1 cellular context compared by ENCODE assay signal in the genomic region with DNA sequence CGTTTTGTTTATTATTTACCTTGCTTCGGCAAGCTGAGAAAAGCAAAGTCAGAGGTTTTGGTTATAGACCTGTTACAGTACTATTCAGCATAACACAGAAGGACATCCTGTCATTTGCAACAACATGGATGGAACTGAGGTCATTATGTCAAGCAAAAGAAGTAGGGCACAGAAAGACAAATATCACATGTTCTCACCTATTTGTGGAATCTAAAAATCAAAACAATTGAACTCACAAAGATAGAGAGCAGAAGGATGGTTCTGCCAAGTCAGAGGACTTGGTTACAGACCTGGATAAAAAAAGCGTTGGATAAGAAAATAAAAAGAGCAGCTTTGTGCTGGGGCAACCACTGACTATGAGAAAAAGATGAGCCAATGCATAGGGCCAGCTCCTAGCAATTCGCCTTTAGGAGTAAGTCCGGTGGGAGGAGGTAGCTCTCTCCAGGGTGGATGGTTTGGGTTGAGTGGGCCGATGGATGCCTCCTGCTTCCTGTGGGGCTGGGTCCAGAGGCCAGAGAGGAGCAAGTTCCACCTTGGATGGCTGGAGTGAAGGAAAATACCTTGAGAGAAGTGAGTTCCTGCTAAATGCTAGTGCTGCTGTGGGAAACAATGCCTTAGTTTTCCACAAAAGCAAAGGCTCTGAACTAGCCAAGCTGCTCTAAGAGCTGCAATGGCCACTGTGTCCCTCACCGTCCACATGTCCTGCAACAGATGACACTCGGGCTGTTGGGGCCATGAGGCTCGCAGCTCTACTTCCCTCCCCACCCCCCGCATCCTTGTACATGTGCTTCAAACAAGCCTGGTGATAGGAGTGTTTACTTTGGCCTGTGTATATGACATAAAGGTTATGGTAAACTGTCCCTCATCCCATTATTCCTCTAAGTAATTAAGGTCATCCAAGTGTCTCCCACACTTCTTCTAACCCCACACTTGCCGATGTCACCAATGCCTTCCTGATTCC.
TF ChIP-seq lines count a peak whose summit lies in the region.

No MANE protein-coding gene starts in this region.

TF ChIP-seq in HepG2, 621 proteins besides CTCF, POLR2A, EP300 and RAD21 (continued from another document and continues in another):
- TF ChIP-seq ZNF580 (CRISPR knock-in tag; IDR thresholded peaks at IDR 0.05; ENCODE audit: borderline replicate concordance, low read depth) = no peak
- TF ChIP-seq, protein P1, sequence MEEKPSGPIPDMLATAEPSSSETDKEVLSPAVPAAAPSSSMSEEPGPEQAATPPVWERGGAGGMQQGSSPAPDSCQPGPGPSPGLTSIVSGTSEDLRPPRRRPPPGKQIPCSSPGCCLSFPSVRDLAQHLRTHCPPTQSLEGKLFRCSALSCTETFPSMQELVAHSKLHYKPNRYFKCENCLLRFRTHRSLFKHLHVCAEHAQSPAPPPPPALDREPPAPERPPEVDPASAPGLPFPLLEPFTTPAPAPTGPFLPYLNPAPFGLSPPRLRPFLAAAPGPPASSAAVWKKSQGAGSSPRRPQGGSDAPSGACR (CRISPR knock-in tag; IDR thresholded peaks at IDR 0.05) = no peak
- TF ChIP-seq, protein P2, sequence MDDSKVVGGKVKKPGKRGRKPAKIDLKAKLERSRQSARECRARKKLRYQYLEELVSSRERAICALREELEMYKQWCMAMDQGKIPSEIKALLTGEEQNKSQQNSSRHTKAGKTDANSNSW (CRISPR knock-in tag; IDR thresholded peaks at IDR 0.05; ENCODE audit: borderline replicate concordance) = no peak
- no peak for TF ChIP-seq HMGXB3 (CRISPR knock-in tag; IDR thresholded peaks at IDR 0.05; ENCODE audit: borderline replicate concordance)
- no peak for TF ChIP-seq SALL2 (CRISPR knock-in tag; IDR thresholded peaks at IDR 0.05)
- no peak for TF ChIP-seq SP5 (CRISPR knock-in tag; IDR thresholded peaks at IDR 0.05; ENCODE audit: borderline replicate concordance, low read depth)
- TF ChIP-seq ZNF468 (CRISPR knock-in tag; IDR thresholded peaks at IDR 0.05) = no peak
- TF ChIP-seq ZNF782 (CRISPR knock-in tag; IDR thresholded peaks at IDR 0.05; ENCODE audit: borderline replicate concordance) = no peak
- no peak for TF ChIP-seq SRY (CRISPR knock-in tag; IDR thresholded peaks at IDR 0.05)
- TF ChIP-seq SOX6 (IDR thresholded peaks at IDR 0.05) = no peak
- peak; percentile 68 for TF ChIP-seq SOX6 (CRISPR knock-in tag; IDR thresholded peaks at IDR 0.05)
- TF ChIP-seq NONO (IDR thresholded peaks at IDR 0.05) = no peak
- TF ChIP-seq NONO (CRISPR knock-in tag; conservative IDR thresholded peaks at IDR 0.05) = no peak
- no peak for TF ChIP-seq SKI (IDR thresholded peaks at IDR 0.05; ENCODE audit: partially characterized antibody)
- TF ChIP-seq POGZ (CRISPR knock-in tag; IDR thresholded peaks at IDR 0.05) = peak; percentile 75
- TF ChIP-seq ZNF781 (CRISPR knock-in tag; IDR thresholded peaks at IDR 0.05; ENCODE audit: borderline replicate concordance, not compliant biosample characterization) = no peak
- TF ChIP-seq JARID2 (CRISPR knock-in tag; IDR thresholded peaks at IDR 0.05; ENCODE audit: insufficient replicate concordance) = no peak
- TF ChIP-seq, protein P3, sequence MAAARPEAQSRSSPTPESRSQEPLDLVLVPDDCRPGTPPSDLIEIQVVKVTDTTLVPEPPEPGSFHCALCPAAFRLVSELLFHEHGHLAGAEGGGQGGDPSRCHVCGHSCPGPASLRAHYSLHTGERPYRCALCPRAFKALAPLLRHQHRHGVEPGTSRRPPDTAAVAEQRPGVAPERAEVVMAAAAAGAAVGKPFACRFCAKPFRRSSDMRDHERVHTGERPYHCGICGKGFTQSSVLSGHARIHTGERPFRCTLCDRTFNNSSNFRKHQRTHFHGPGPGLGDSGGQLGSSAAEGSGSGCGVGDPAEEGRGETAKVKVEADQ (CRISPR knock-in tag; IDR thresholded peaks at IDR 0.05; ENCODE audit: borderline replicate concordance) = no peak
- TF ChIP-seq ZNF263 (CRISPR knock-in tag; IDR thresholded peaks at IDR 0.05) = peak; percentile 42; the same call in 1 of the 2 replicates
- no peak for TF ChIP-seq ARNT (IDR thresholded peaks at IDR 0.05)
- TF ChIP-seq, protein P4, sequence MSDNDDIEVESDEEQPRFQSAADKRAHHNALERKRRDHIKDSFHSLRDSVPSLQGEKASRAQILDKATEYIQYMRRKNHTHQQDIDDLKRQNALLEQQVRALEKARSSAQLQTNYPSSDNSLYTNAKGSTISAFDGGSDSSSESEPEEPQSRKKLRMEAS (IDR thresholded peaks at IDR 0.05) = peak; percentile 84
- TF ChIP-seq ZNF672 (CRISPR knock-in tag; IDR thresholded peaks at IDR 0.05) = no peak
- TF ChIP-seq ZNF563 (CRISPR knock-in tag; IDR thresholded peaks at IDR 0.05) = no peak
- TF ChIP-seq CBX1 (IDR thresholded peaks at IDR 0.05; ENCODE audit: low read depth) = no peak
- no peak for TF ChIP-seq ZBTB1 (CRISPR knock-in tag; IDR thresholded peaks at IDR 0.05; ENCODE audit: borderline replicate concordance)
- TF ChIP-seq MYNN (CRISPR knock-in tag; IDR thresholded peaks at IDR 0.05; ENCODE audit: low read depth) = no peak
- TF ChIP-seq ZNF276 (CRISPR knock-in tag; IDR thresholded peaks at IDR 0.05; ENCODE audit: low read depth) = no peak
- TF ChIP-seq, protein P5, sequence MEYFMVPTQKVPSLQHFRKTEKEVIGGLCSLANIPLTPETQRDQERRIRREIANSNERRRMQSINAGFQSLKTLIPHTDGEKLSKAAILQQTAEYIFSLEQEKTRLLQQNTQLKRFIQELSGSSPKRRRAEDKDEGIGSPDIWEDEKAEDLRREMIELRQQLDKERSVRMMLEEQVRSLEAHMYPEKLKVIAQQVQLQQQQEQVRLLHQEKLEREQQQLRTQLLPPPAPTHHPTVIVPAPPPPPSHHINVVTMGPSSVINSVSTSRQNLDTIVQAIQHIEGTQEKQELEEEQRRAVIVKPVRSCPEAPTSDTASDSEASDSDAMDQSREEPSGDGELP (IDR thresholded peaks at IDR 0.05; ENCODE audit: borderline replicate concordance, low read depth) = 0 out of 2 replicates have a peak, but pooled peaks have one; percentile 27
- no peak for TF ChIP-seq PBX2 (CRISPR knock-in tag; IDR thresholded peaks at IDR 0.05)
- no peak for TF ChIP-seq ZNF235 (CRISPR knock-in tag; IDR thresholded peaks at IDR 0.05; ENCODE audit: borderline replicate concordance)
- TF ChIP-seq NRL (CRISPR knock-in tag; IDR thresholded peaks at IDR 0.05; ENCODE audit: borderline replicate concordance) = no peak
- TF ChIP-seq GATAD1 (CRISPR knock-in tag; IDR thresholded peaks at IDR 0.05) = no peak
- TF ChIP-seq ZSCAN5A (CRISPR knock-in tag; IDR thresholded peaks at IDR 0.05; ENCODE audit: borderline replicate concordance) = no peak
- TF ChIP-seq ZNF569 (CRISPR knock-in tag; IDR thresholded peaks at IDR 0.05; ENCODE audit: borderline replicate concordance) = no peak
- no peak for TF ChIP-seq ZNF552 (CRISPR knock-in tag; IDR thresholded peaks at IDR 0.05; ENCODE audit: borderline replicate concordance)
- peak; percentile 57; the same call in 1 of the 2 replicates for TF ChIP-seq RARA (CRISPR knock-in tag; IDR thresholded peaks at IDR 0.05)
- TF ChIP-seq ZNF383 (CRISPR knock-in tag; IDR thresholded peaks at IDR 0.05; ENCODE audit: borderline replicate concordance) = no peak
- TF ChIP-seq ZNF484 (CRISPR knock-in tag; IDR thresholded peaks at IDR 0.05; ENCODE audit: borderline replicate concordance, low read depth) = no peak
- TF ChIP-seq ZNF205 (CRISPR knock-in tag; IDR thresholded peaks at IDR 0.05) = no peak
- no peak for TF ChIP-seq SP2 (CRISPR knock-in tag; IDR thresholded peaks at IDR 0.05)
- TF ChIP-seq, protein P6, sequence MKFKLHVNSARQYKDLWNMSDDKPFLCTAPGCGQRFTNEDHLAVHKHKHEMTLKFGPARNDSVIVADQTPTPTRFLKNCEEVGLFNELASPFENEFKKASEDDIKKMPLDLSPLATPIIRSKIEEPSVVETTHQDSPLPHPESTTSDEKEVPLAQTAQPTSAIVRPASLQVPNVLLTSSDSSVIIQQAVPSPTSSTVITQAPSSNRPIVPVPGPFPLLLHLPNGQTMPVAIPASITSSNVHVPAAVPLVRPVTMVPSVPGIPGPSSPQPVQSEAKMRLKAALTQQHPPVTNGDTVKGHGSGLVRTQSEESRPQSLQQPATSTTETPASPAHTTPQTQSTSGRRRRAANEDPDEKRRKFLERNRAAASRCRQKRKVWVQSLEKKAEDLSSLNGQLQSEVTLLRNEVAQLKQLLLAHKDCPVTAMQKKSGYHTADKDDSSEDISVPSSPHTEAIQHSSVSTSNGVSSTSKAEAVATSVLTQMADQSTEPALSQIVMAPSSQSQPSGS (CRISPR knock-in tag; IDR thresholded peaks at IDR 0.05) = no peak
- 0 out of 2 replicates have a peak, but pooled peaks have one; percentile 14 for TF ChIP-seq RXRB (CRISPR knock-in tag; IDR thresholded peaks at IDR 0.05; ENCODE audit: borderline replicate concordance)
- no peak for TF ChIP-seq ZNF34 (CRISPR knock-in tag; IDR thresholded peaks at IDR 0.05; ENCODE audit: borderline replicate concordance)
- TF ChIP-seq ZNF652 (CRISPR knock-in tag; IDR thresholded peaks at IDR 0.05; ENCODE audit: borderline replicate concordance, low read depth) = no peak
